In genomic region chr7:106480161-106480579, GRCh38 we compare ENCODE assay signal across 15 cellular contexts.
A peak's percentile ranks its signal among the peaks of the same experiment; 100 is the strongest.
DNase-seq lines count a peak whose midpoint lies in the region; ATAC-seq and TF ChIP-seq lines count a peak whose summit lies in the region.
"Had no signal": no experiment of that assay in that cellular context is flagged by ENCODE, and none has a peak within 500 bp of the region (broad histone marks: within the 10 kb centered on the region; RNA-seq: fewer than 3 reads in every experiment).

No MANE protein-coding gene starts in this region.

- H3K4me3 ChIP-seq in fibroblast of villous mesenchyme (ENCODE audit: low read depth, low read length), result no peak overlapping the region
- H3K4me3 ChIP-seq: heart right ventricle, skin epidermis had no signal

- no peak for TF ChIP-seq CTCF in fibroblast of villous mesenchyme (IDR thresholded peaks at IDR 0.05; ENCODE audit: insufficient read depth, low read depth, low read length)

- ATAC-seq in activated CD4-positive, CD25-positive, alpha-beta regulatory T cell treated with anti-CD3 and anti-CD28 coated beads, Interleukin-2, amount 50 U/mL, for 24 hours, result peak; percentile 62 to 69
- ATAC-seq in GM21576 (IDR thresholded peaks at IDR 0.05; ENCODE audit: unreplicated experiment), result peak; percentile 70
- peak; percentile 78 for ATAC-seq in HG03159 (IDR thresholded peaks at IDR 0.05; ENCODE audit: unreplicated experiment)
- no peak for ATAC-seq in HG03469 (IDR thresholded peaks at IDR 0.05; ENCODE audit: unreplicated experiment)
- ATAC-seq: HCT116, heart right ventricle had no signal

- DNase-seq in activated CD4-positive, CD25-positive, alpha-beta regulatory T cell treated with anti-CD3 and anti-CD28 coated beads, Interleukin-2, amount 50 U/mL, for 72 hours, result no peak
- DNase-seq in fibroblast of villous mesenchyme (ENCODE audit: low read depth) (peak; percentile 44), NCI-H2171 (lab: John Stamatoyannopoulos, UW) (no peak), EL (no peak)
- DNase-seq: activated CD8-positive, alpha-beta memory T cell treated with anti-CD3 and anti-CD28 coated beads, Interleukin-2, amount 50 U/mL, for 4 hours; DMS79; heart right ventricle; MM.1S; NCI-H526 treated with DMSO at 0.1 percent for 48 hours had no signal
